ENCODE assay signal across 21 cellular contexts in genomic region chr3:27049792-27050191, GRCh38.
"Had no signal": no experiment of that assay in that cellular context is flagged by ENCODE, and none has a peak within 500 bp of the region (broad histone marks: within the 10 kb centered on the region; RNA-seq: fewer than 3 reads in every experiment).

No MANE protein-coding gene starts in this region.

- H3K4me3 Mint-ChIP-seq: activated CD4-positive, alpha-beta memory T cell treated with anti-CD3 and anti-CD28 coated beads for 36 hours; activated naive CD4-positive, alpha-beta T cell treated with anti-CD3 and anti-CD28 coated beads, Interleukin-2, amount 10 ng/mL, durations not matched to agents 7 days and 5 days; activated T-cell treated with anti-CD3 and anti-CD28 coated beads, Interleukin-2, amount 50 U/mL, for 72 hours; effector memory CD8-positive, alpha-beta T cell; natural killer cell treated with Interleukin-12 subunit alpha and Interleukin-12 subunit beta and Interleukin-15 and Interleukin-18, amount 100 ng/mL, for 72 hours had no signal

- H3K27ac ChIP-seq: colonic mucosa, dorsolateral prefrontal cortex, ovary, psoas muscle, stomach, transverse colon had no signal

- H3K27ac Mint-ChIP-seq: activated CD4-positive, alpha-beta memory T cell treated with anti-CD3 and anti-CD28 coated beads for 36 hours; activated T-cell treated with anti-CD3 and anti-CD28 coated beads, Interleukin-2, amount 50 U/mL, for 72 hours; effector memory CD8-positive, alpha-beta T cell; natural killer cell treated with Interleukin-12 subunit alpha and Interleukin-12 subunit beta and Interleukin-15 and Interleukin-18, amount 100 ng/mL, for 72 hours had no signal

- H3K36me3 ChIP-seq: colonic mucosa, ovary, stomach, transverse colon had no signal

- H3K4me3 ChIP-seq: colonic mucosa, dorsolateral prefrontal cortex, ovary, psoas muscle, stomach, transverse colon had no signal

- H3K36me3 Mint-ChIP-seq: activated CD4-positive, alpha-beta memory T cell treated with anti-CD3 and anti-CD28 coated beads for 36 hours; activated naive CD4-positive, alpha-beta T cell treated with anti-CD3 and anti-CD28 coated beads, Interleukin-2, amount 10 ng/mL, durations not matched to agents 7 days and 5 days had no signal

- H3K9me3 ChIP-seq: colonic mucosa, ovary had no signal

- H3K4me1 ChIP-seq: colonic mucosa, psoas muscle, stomach had no signal

- H3K27me3 ChIP-seq: colonic mucosa, dorsolateral prefrontal cortex, ovary, stomach, transverse colon had no signal

- H3K4me1 Mint-ChIP-seq: activated naive CD4-positive, alpha-beta T cell treated with anti-CD3 and anti-CD28 coated beads, Interleukin-2, amount 10 ng/mL, durations not matched to agents 7 days and 5 days had no signal

- DNase-seq: activated CD4-positive, alpha-beta memory T cell treated with anti-CD3 and anti-CD28 coated beads for 36 hours; activated CD4-positive, alpha-beta T cell treated with anti-CD3 and anti-CD28 coated beads for 48 hours; activated CD4-positive, CD25-positive, alpha-beta regulatory T cell; activated effector memory CD4-positive, alpha-beta T cell treated with anti-CD3 and anti-CD28 coated beads, Interleukin-2, amount 50 U/mL, for 16 hours; activated naive CD4-positive, alpha-beta T cell treated with anti-CD3 and anti-CD28 coated beads, Interleukin-2, amount 10 ng/mL, durations not matched to agents 7 days and 5 days; activated T-cell treated with anti-CD3 and anti-CD28 coated beads, Interleukin-2, amount 50 U/mL, for 72 hours; amygdala; colonic mucosa; dorsolateral prefrontal cortex; effector memory CD8-positive, alpha-beta T cell; foreskin melanocyte; left ventricle myocardium superior; mammary epithelial cell; ovary; psoas muscle; right cardiac atrium; stimulated activated CD4-positive, alpha-beta T cell treated with anti-CD3 and anti-CD28 coated beads, Interleukin-1b, Interleukin-23, amount 100 ng/mL, for 48 hours; stomach; transverse colon had no signal

- ATAC-seq: activated T-cell treated with anti-CD3 and anti-CD28 coated beads, Interleukin-2, amount 50 U/mL, for 72 hours; effector memory CD8-positive, alpha-beta T cell; esophagus mucosa; left ventricle myocardium superior; natural killer cell treated with Interleukin-12 subunit alpha and Interleukin-12 subunit beta and Interleukin-15 and Interleukin-18, amount 100 ng/mL, for 72 hours; psoas muscle; right cardiac atrium had no signal

- H3K27me3 Mint-ChIP-seq: activated CD4-positive, alpha-beta memory T cell treated with anti-CD3 and anti-CD28 coated beads for 36 hours; activated naive CD4-positive, alpha-beta T cell treated with anti-CD3 and anti-CD28 coated beads, Interleukin-2, amount 10 ng/mL, durations not matched to agents 7 days and 5 days; effector memory CD8-positive, alpha-beta T cell; natural killer cell treated with Interleukin-12 subunit alpha and Interleukin-12 subunit beta and Interleukin-15 and Interleukin-18, amount 100 ng/mL, for 72 hours had no signal
